Comparison of ENCODE assay signal across 8 cellular contexts in genomic region chr7:118183586-118184391, GRCh38. TPM values are rescaled to one million over a fixed set of nuclear protein-coding genes. Genes with fewer than 3 reads are reported as not detected.
DNase-seq lines count a peak whose midpoint lies in the region; ATAC-seq, FAIRE-seq and TF ChIP-seq lines count a peak whose summit lies in the region.

TSS of gene LSM8 (plus strand) at chr7:118184164. CDS start at chr7:118184224, 60 bp downstream.

- peaks cover 3% of the 10 kb centered on the region; the same call in 1 of the 2 replicates for H3K4me1 ChIP-seq in BE2C

- H3K27me3 ChIP-seq in BE2C, result no peaks in the 10 kb centered on the region

- TF ChIP-seq CTCF in BE2C (IDR thresholded peaks at IDR 0.05; ENCODE audit: low read depth, low read length), result no peak

- H3K4me3 ChIP-seq in BE2C (ENCODE audit: low read depth, low read length), result peak within 1 kb of the TSS; percentile 94

- no peaks in the 10 kb centered on the region for H3K9me3 ChIP-seq in BE2C

- peak; percentile 41 for FAIRE-seq in colon (lab: Jason Lieb, UNC)

- peak; percentile 98 for ATAC-seq in HG03460 (IDR thresholded peaks at IDR 0.05; ENCODE audit: unreplicated experiment)

- DNase-seq in BE2C (peak; percentile 95), GM19240 (ENCODE audit: insufficient read length, low spot score) (peak; percentile 63), NCI-H526 (lab: John Stamatoyannopoulos, UW) (peak; percentile 97 to 99), kidney glomerular epithelial cell (lab: John Stamatoyannopoulos, UW) (peak; percentile 94)
- peak; percentile 97 for DNase-seq in activated CD4-positive, alpha-beta T cell treated with anti-CD3 and anti-CD28 coated beads for 48 hours
- peak; percentile 89 to 91 for DNase-seq in stimulated activated CD4-positive, alpha-beta T cell treated with anti-CD3 and anti-CD28 coated beads, Interleukin-1b, Interleukin-23, amount 100 ng/mL, for 1 hour (ENCODE audit: low read depth in 2 of 2)

- peaks cover 15% of the 10 kb centered on the region for H3K36me3 ChIP-seq in BE2C

RNA-seq across cellular contexts. Expression of gene LSM8, which starts in this region (rescaled TPM):
- 19.9 TPM for polyA plus RNA-seq in BE2C (2012; ENCODE audit: insufficient read depth, insufficient read length, low read depth)

Comparison
In these comparisons a context has a peak if more than half of its experiments do, and no peak if none do; other contexts are left out.
1. Peak in every context shown above with its lines: DNase-seq, ATAC-seq and H3K4me3 ChIP-seq.